In genomic region chr16:48497932-48498760, GRCh38 we compare ENCODE assay signal across 22 cellular contexts.
DNase-seq lines count a peak whose midpoint lies in the region; ATAC-seq and TF ChIP-seq lines count a peak whose summit lies in the region.
"Had no signal": no experiment of that assay in that cellular context is flagged by ENCODE, and none has a peak within 500 bp of the region (broad histone marks: within the 10 kb centered on the region; RNA-seq: fewer than 3 reads in every experiment).

No MANE protein-coding gene starts in this region.

- H3K27me3 Mint-ChIP-seq in CD4-positive, alpha-beta T cell = no peaks in the 10 kb centered on the region

- POLR2A ChIA-PET in CD4-positive, alpha-beta T cell (lab: Charles Lee) = no interaction called here

- H3K9me3 Mint-ChIP-seq in CD4-positive, alpha-beta T cell = no peaks in the 10 kb centered on the region

- intact Hi-C loops in posterior vena cava (cut with DNase I) = no loop called here
- intact Hi-C loops in CD4-positive, alpha-beta T cell (cut with DNase I, micrococcal nuclease) = no loop called here

- H3K4me3 Mint-ChIP-seq in CD4-positive, alpha-beta T cell = no peak overlapping the region
- H3K4me3 Mint-ChIP-seq: activated T-cell treated with anti-CD3 and anti-CD28 coated beads, Interleukin-2, amount 50 U/mL, for 24 hours; CD8-positive, alpha-beta T cell had no signal

- TF ChIP-seq CTCF in VCaP (conservative IDR thresholded peaks at IDR 0.05) = no peak
- TF ChIP-seq CTCF in hepatocyte (IDR thresholded peaks at IDR 0.05; ENCODE audit: poor library complexity) = no peak
- no peak for TF ChIP-seq CTCF in CD4-positive, alpha-beta T cell (IDR thresholded peaks at IDR 0.05)

- no peaks in the 10 kb centered on the region for H4K20me1 ChIP-seq in hepatocyte (ENCODE audit: insufficient read depth, poor library complexity, severe bottlenecking)

- no peaks in the 10 kb centered on the region for H3K4me1 Mint-ChIP-seq in CD4-positive, alpha-beta T cell (ENCODE audit: low read depth)

- peaks cover 30% of the 10 kb centered on the region for H3K4me1 ChIP-seq in hepatocyte (ENCODE audit: insufficient read depth)

- H3K36me3 ChIP-seq in hepatocyte (replicated peaks; ENCODE audit: insufficient read depth, low read depth) = no peaks in the 10 kb centered on the region
- H3K36me3 ChIP-seq: Peyer's patch, SJSA1 had no signal

- no peaks in the 10 kb centered on the region for H3K79me2 ChIP-seq in hepatocyte

- ATAC-seq in CD4-positive, alpha-beta T cell (ENCODE audit: poor library complexity) = no peak
- ATAC-seq in stimulated activated naive CD8-positive, alpha-beta T cell treated with anti-CD3 and anti-CD28 coated beads, Interleukin-15, Interleukin-2, amounts not matched to agents 100 U/mL and 50 U/mL, for 24 hours = no peak
- ATAC-seq: CD8-positive, alpha-beta T cell had no signal

- DNase-seq in NCI-H69 (lab: John Stamatoyannopoulos, UW) = peak; percentile 1
- no peak for DNase-seq in hepatocyte (ENCODE audit: low spot score)
- peak; percentile 48 for DNase-seq in posterior vena cava (ENCODE audit: low spot score)
- no peak for DNase-seq in CD4-positive, alpha-beta T cell
- no peak for DNase-seq in stimulated activated naive CD8-positive, alpha-beta T cell treated with anti-CD3 and anti-CD28 coated beads, Interleukin-15, Interleukin-2, amounts not matched to agents 100 U/mL and 50 U/mL, for 24 hours
- DNase-seq in nucleus accumbens (lab: John Stamatoyannopoulos, UW) = no peak
- no peak for DNase-seq in mesenteric fat pad (ENCODE audit: low spot score)
- DNase-seq: activated T-cell treated with anti-CD3 and anti-CD28 coated beads, Interleukin-2, amount 50 U/mL, for 24 hours; CD8-positive, alpha-beta T cell; glutamatergic neuron; kidney glomerular epithelial cell; mesenchymal stem cell; naive B cell; NCI-H1436 treated with DMSO at 0.1 percent for 48 hours; NCI-H524; stimulated activated CD4-positive, alpha-beta T cell treated with anti-CD3 and anti-CD28 coated beads, Interleukin-15, amount 100 ng/mL, for 24 hours; T-helper 1 cell; trophoblast cell had no signal

- no peak overlapping the region for H2AFZ ChIP-seq in hepatocyte

- H3K9me2 ChIP-seq in hepatocyte (replicated peaks; ENCODE audit: insufficient read depth) = no peaks in the 10 kb centered on the region

- H3K27me3 ChIP-seq in hepatocyte = no peaks in the 10 kb centered on the region
- H3K27me3 ChIP-seq in CD4-positive, alpha-beta T cell (ENCODE audit: control insufficient read depth, insufficient read depth, low read length) = no peaks in the 10 kb centered on the region
- H3K27me3 ChIP-seq: Peyer's patch, SJSA1 had no signal

- no peaks in the 10 kb centered on the region for H3K36me3 Mint-ChIP-seq in CD4-positive, alpha-beta T cell (ENCODE audit: low read depth)
- H3K36me3 Mint-ChIP-seq: CD8-positive, alpha-beta T cell; naive B cell had no signal

- peak overlapping the region; percentile 32 for H3K4me2 ChIP-seq in hepatocyte
- H3K4me2 ChIP-seq: KMS-11 had no signal

- WGBS in hepatocyte (ENCODE audit: low lambda C conversion rate, missing lambda C conversion rate) = 88% methylated on average over 7 of the region's 7 CpGs

- no peak overlapping the region for H3K27ac Mint-ChIP-seq in CD4-positive, alpha-beta T cell
- H3K27ac Mint-ChIP-seq: activated T-cell treated with anti-CD3 and anti-CD28 coated beads, Interleukin-2, amount 50 U/mL, for 24 hours; CD8-positive, alpha-beta T cell had no signal

- CTCF ChIA-PET in CD4-positive, alpha-beta T cell (lab: Charles Lee) = no interaction called here

- no peak overlapping the region for H3K4me3 ChIP-seq in hepatocyte
- H3K4me3 ChIP-seq: Peyer's patch, SJSA1 had no signal

- H3K9me3 ChIP-seq in hepatocyte (ENCODE audit: low read depth) = no peaks in the 10 kb centered on the region
- H3K9me3 ChIP-seq in CD4-positive, alpha-beta T cell (ENCODE audit: control insufficient read depth, low read length) = no peaks in the 10 kb centered on the region
- H3K9me3 ChIP-seq: Peyer's patch, SJSA1 had no signal

- H3K27ac ChIP-seq in VCaP (peak overlapping the region; percentile 82), hepatocyte (peak overlapping the region; percentile 78)
- no peak overlapping the region for H3K27ac ChIP-seq in CD4-positive, alpha-beta T cell (ENCODE audit: low read depth, low read length)
- H3K27ac ChIP-seq: KMS-11, SJSA1 had no signal

Comparison
In these comparisons a context has a peak if more than half of its experiments do, and no peak if none do; other contexts are left out.
1. DNase-seq: peak in NCI-H69 (single experiment) and posterior vena cava (single experiment); none in hepatocyte (single experiment), CD4-positive, alpha-beta T cell (0 of 10), stimulated activated naive CD8-positive, alpha-beta T cell treated with anti-CD3 and anti-CD28 coated beads, Interleukin-15, Interleukin-2, amounts not matched to agents 100 U/mL and 50 U/mL, for 24 hours (single experiment), nucleus accumbens (0 of 56) and mesenteric fat pad (single experiment).